In genomic region chr4:109703664-109704351, GRCh38 we compare ENCODE assay signal across 1 cellular context.
A peak's percentile ranks its signal among the peaks of the same experiment; 100 is the strongest.
TF ChIP-seq lines count a peak whose summit lies in the region.

No MANE protein-coding gene starts in this region.

TF ChIP-seq in WTC11, 78 proteins besides CTCF, POLR2A, EP300 and RAD21 (continued from another document):
- TF ChIP-seq USF2 (CRISPR knock-in tag; IDR thresholded peaks at IDR 0.05) (no peak), NFATC4 (CRISPR knock-in tag; IDR thresholded peaks at IDR 0.05) (no peak), EMX1 (CRISPR knock-in tag; IDR thresholded peaks at IDR 0.05) (0 out of 2 replicates have a peak, but pooled peaks have one; percentile 1), PRRX2 (CRISPR knock-in tag; IDR thresholded peaks at IDR 0.05) (no peak)
TF ChIP-seq in WTC11: peak in this region for 1.
